ENCODE assay signal across 16 cellular contexts in genomic region chr6:149551920-149552319, GRCh38.
"Had no signal": no experiment of that assay in that cellular context is flagged by ENCODE, and none has a peak within 500 bp of the region (broad histone marks: within the 10 kb centered on the region; RNA-seq: fewer than 3 reads in every experiment).

No MANE protein-coding gene starts in this region.

- H3K4me1 ChIP-seq: heart right ventricle, pancreas, suprapubic skin, upper lobe of left lung, uterus had no signal

- DNase-seq: cortex of kidney; effector memory CD4-positive, alpha-beta T cell; heart right ventricle; islet precursor cell; mucosa of descending colon; naive thymus-derived CD8-positive, alpha-beta T cell; occipital lobe; pancreas; right cardiac atrium; stimulated activated CD4-positive, alpha-beta T cell treated with anti-CD3 and anti-CD28 coated beads, Interleukin-2, amount 100 ng/mL, for 48 hours; stimulated activated naive CD8-positive, alpha-beta T cell treated with anti-CD3 and anti-CD28 coated beads, Interleukin-15, Interleukin-2, amounts not matched to agents 100 U/mL and 50 U/mL, for 24 hours; tibial artery; uterus had no signal

- H3K9me3 ChIP-seq: heart right ventricle, mucosa of descending colon, pancreas, suprapubic skin, tibial artery, upper lobe of left lung, uterus had no signal

- H3K27me3 ChIP-seq: pancreas, upper lobe of left lung, uterus had no signal

- H3K4me3 ChIP-seq: heart right ventricle, mucosa of descending colon, pancreas, smooth muscle cell, suprapubic skin, tibial artery, upper lobe of left lung, uterus had no signal

- H3K36me3 ChIP-seq: heart right ventricle, pancreas, suprapubic skin, tibial artery, upper lobe of left lung, uterus had no signal

- H3K27ac ChIP-seq: heart right ventricle, pancreas, suprapubic skin, tibial artery, upper lobe of left lung, uterus had no signal

- H3K4me2 ChIP-seq: smooth muscle cell had no signal
